8 cellular contexts compared by ENCODE assay signal in genomic region chr5:36090033-36090432, GRCh38. TPM values are rescaled to one million over a fixed set of nuclear protein-coding genes. Genes with fewer than 3 reads are reported as not detected.
DNase-seq lines count a peak whose midpoint lies in the region; ATAC-seq and TF ChIP-seq lines count a peak whose summit lies in the region.

No MANE protein-coding gene starts in this region.

- no peaks in the 10 kb centered on the region for H3K4me1 ChIP-seq in esophagus muscularis mucosa

- 42% methylated on average over 1 of the region's 1 CpG for WGBS in esophagus muscularis mucosa

- no peak overlapping the region for H3K27ac ChIP-seq in esophagus muscularis mucosa (replicated peaks in 1 of 4)

- TF ChIP-seq POLR2A in esophagus muscularis mucosa (IDR thresholded peaks at IDR 0.05; ENCODE audit: low read depth) = no peak

- ATAC-seq in GM19397 (IDR thresholded peaks at IDR 0.05; ENCODE audit: unreplicated experiment) (peak; percentile 85), left ventricle myocardium superior (no peak), GM19455 (IDR thresholded peaks at IDR 0.05; ENCODE audit: unreplicated experiment) (no peak)

- H3K27me3 ChIP-seq in esophagus muscularis mucosa = no peaks in the 10 kb centered on the region

- H3K36me3 ChIP-seq in esophagus muscularis mucosa = no peaks in the 10 kb centered on the region

- intact Hi-C loops in esophagus muscularis mucosa (cut with DNase I) = no loop called here
- intact Hi-C loops in left ventricle myocardium superior (cut with micrococcal nuclease) = no loop called here

- no peak for TF ChIP-seq EP300 in esophagus muscularis mucosa (IDR thresholded peaks at IDR 0.05)

- TF ChIP-seq CTCF in esophagus muscularis mucosa (IDR thresholded peaks at IDR 0.05) = no peak

- DNase-seq in EH (ENCODE audit: low read depth) (peak; percentile 54), HS-5 (ENCODE audit: low read depth) (peak; percentile 26), SW 1271 (lab: John Stamatoyannopoulos, UW) (peak; percentile 11 to 52), left kidney (ENCODE audit: low read depth, low spot score) (peak; percentile 48), esophagus muscularis mucosa (ENCODE audit: extremely low spot score) (no peak), left ventricle myocardium superior (no peak)

- no peak overlapping the region for H3K4me3 ChIP-seq in esophagus muscularis mucosa

- peaks cover 0 to 12% (median 8%) of the 10 kb centered on the region in 4 donors for H3K9me3 ChIP-seq in esophagus muscularis mucosa

RNA-seq across cellular contexts. Expression of gene UGT3A2, which starts 23.4 kb away (rescaled TPM):
- total RNA-seq in esophagus muscularis mucosa (not detected), left ventricle myocardium superior (not detected)

Comparison
In these comparisons a context has a peak if more than half of its experiments do, and no peak if none do; other contexts are left out.
1. DNase-seq: peak in EH (single experiment), HS-5 (single experiment), SW 1271 (2 of 2) and left kidney (single experiment); none in esophagus muscularis mucosa (single experiment) and left ventricle myocardium superior (single experiment).